ENCODE assay signal across 1 cellular context in genomic region chr2:182642328-182642727, GRCh38.
TF ChIP-seq lines count a peak whose summit lies in the region.

No MANE protein-coding gene starts in this region.

TF ChIP-seq in HepG2, 621 proteins besides CTCF, POLR2A, EP300 and RAD21 (continued from another document and continues in another):
- no peak for TF ChIP-seq BCL3 (CRISPR knock-in tag; IDR thresholded peaks at IDR 0.05)
- TF ChIP-seq MAX (IDR thresholded peaks at IDR 0.05) = no peak
- no peak for TF ChIP-seq SOX5 (CRISPR knock-in tag; IDR thresholded peaks at IDR 0.05; ENCODE audit: borderline replicate concordance)
- TF ChIP-seq TFE3 (CRISPR knock-in tag; IDR thresholded peaks at IDR 0.05) = no peak
- no peak for TF ChIP-seq HNRNPL (IDR thresholded peaks at IDR 0.05; ENCODE audit: low read depth, low read length)
- TF ChIP-seq PRMT3 (CRISPR knock-in tag; IDR thresholded peaks at IDR 0.05; ENCODE audit: borderline replicate concordance, low read depth) = no peak
- no peak for TF ChIP-seq ZNF407 (CRISPR knock-in tag; IDR thresholded peaks at IDR 0.05; ENCODE audit: not compliant biosample characterization)
- no peak for TF ChIP-seq HNRNPLL (IDR thresholded peaks at IDR 0.05; ENCODE audit: low read depth, low read length, poor library complexity, severe bottlenecking)
- no peak for TF ChIP-seq BHLHE40 (IDR thresholded peaks at IDR 0.05; ENCODE audit: low read length)
- no peak for TF ChIP-seq CBX5 (CRISPR knock-in tag; IDR thresholded peaks at IDR 0.05; ENCODE audit: borderline replicate concordance)
- TF ChIP-seq ZNF207 (IDR thresholded peaks at IDR 0.05; ENCODE audit: borderline replicate concordance) = no peak
- TF ChIP-seq AKNA (CRISPR knock-in tag; IDR thresholded peaks at IDR 0.05; ENCODE audit: borderline replicate concordance) = no peak
- no peak for TF ChIP-seq ZFP90 (CRISPR knock-in tag; IDR thresholded peaks at IDR 0.05; ENCODE audit: borderline replicate concordance)
- TF ChIP-seq ATF7 (IDR thresholded peaks at IDR 0.05) = no peak
- no peak for TF ChIP-seq ATF7 (CRISPR knock-in tag; IDR thresholded peaks at IDR 0.05)
- no peak for TF ChIP-seq ZNF280D (CRISPR knock-in tag; IDR thresholded peaks at IDR 0.05)
- TF ChIP-seq RFX5 (IDR thresholded peaks at IDR 0.05; ENCODE audit: low read depth, low read length) = peak; percentile 99
- no peak for TF ChIP-seq GABPB1 (CRISPR knock-in tag; IDR thresholded peaks at IDR 0.05)
- no peak for TF ChIP-seq PRDM15 (CRISPR knock-in tag; IDR thresholded peaks at IDR 0.05)
- TF ChIP-seq ATM (IDR thresholded peaks at IDR 0.05; ENCODE audit: borderline replicate concordance) = no peak
- TF ChIP-seq FOXA3 (CRISPR knock-in tag; IDR thresholded peaks at IDR 0.05) = no peak
- no peak for TF ChIP-seq RORA (CRISPR knock-in tag; IDR thresholded peaks at IDR 0.05)
- no peak for TF ChIP-seq CREB1 (IDR thresholded peaks at IDR 0.05)
- peak; percentile 86 for TF ChIP-seq CREB1 (CRISPR knock-in tag; IDR thresholded peaks at IDR 0.05)
- no peak for TF ChIP-seq ZNF343 (CRISPR knock-in tag; IDR thresholded peaks at IDR 0.05)
- TF ChIP-seq ZXDC (CRISPR knock-in tag; IDR thresholded peaks at IDR 0.05) = no peak
- no peak for TF ChIP-seq ZNF879 (CRISPR knock-in tag; IDR thresholded peaks at IDR 0.05)
